15 cellular contexts compared by ENCODE assay signal in genomic region chr17:36509272-36509985, GRCh38.
"Had no signal": no experiment of that assay in that cellular context is flagged by ENCODE, and none has a peak within 500 bp of the region (broad histone marks: within the 10 kb centered on the region; RNA-seq: fewer than 3 reads in every experiment).

No MANE protein-coding gene starts in this region.

- H3K4me3 Mint-ChIP-seq: activated naive CD8-positive, alpha-beta T cell treated with anti-CD3 and anti-CD28 coated beads, Interleukin-2, amount 10 ng/mL, durations not matched to agents 7 days and 5 days; nephron; stimulated activated naive B cell treated with anti-CD40 and anti-IgM and Interleukin-4, amounts not matched to agents 10 μg/mL and 1 μg/mL and 100 μg/mL, for 72 hours had no signal

- H3K27ac Mint-ChIP-seq: activated naive CD8-positive, alpha-beta T cell treated with anti-CD3 and anti-CD28 coated beads, Interleukin-2, amount 10 ng/mL, durations not matched to agents 7 days and 5 days; nephron; stimulated activated naive B cell treated with anti-CD40 and anti-IgM and Interleukin-4, amounts not matched to agents 10 μg/mL and 1 μg/mL and 100 μg/mL, for 72 hours had no signal

- H3K27me3 Mint-ChIP-seq: activated naive CD8-positive, alpha-beta T cell treated with anti-CD3 and anti-CD28 coated beads, Interleukin-2, amount 10 ng/mL, durations not matched to agents 7 days and 5 days; stimulated activated naive B cell treated with anti-CD40 and anti-IgM and Interleukin-4, amounts not matched to agents 10 μg/mL and 1 μg/mL and 100 μg/mL, for 72 hours had no signal

- H3K4me1 Mint-ChIP-seq: nephron had no signal

- H3K9me3 Mint-ChIP-seq: activated naive CD8-positive, alpha-beta T cell treated with anti-CD3 and anti-CD28 coated beads, Interleukin-2, amount 10 ng/mL, durations not matched to agents 7 days and 5 days; nephron; stimulated activated naive B cell treated with anti-CD40 and anti-IgM and Interleukin-4, amounts not matched to agents 10 μg/mL and 1 μg/mL and 100 μg/mL, for 72 hours had no signal

- DNase-seq: activated CD4-positive, alpha-beta T cell treated with anti-CD3 and anti-CD28 coated beads for 4 hours; activated CD8-positive, alpha-beta memory T cell treated with anti-CD3 and anti-CD28 coated beads for 24 hours; activated naive CD4-positive, alpha-beta T cell; activated naive CD8-positive, alpha-beta T cell treated with anti-CD3 and anti-CD28 coated beads, Interleukin-2, amount 10 ng/mL, durations not matched to agents 7 days and 5 days; body of pancreas; caudate nucleus; dorsolateral prefrontal cortex; foreskin keratinocyte; hippocampal formation; midbrain; spleen; stimulated activated CD4-positive, alpha-beta T cell treated with anti-CD3 and anti-CD28 coated beads, Interleukin-4, amount 100 ng/mL, for 4 hours; stimulated activated naive B cell treated with anti-CD40 and anti-IgM and Interleukin-4, amounts not matched to agents 10 μg/mL and 1 μg/mL and 100 μg/mL, for 72 hours; upper lobe of left lung had no signal
